Comparison of ENCODE assay signal across 15 cellular contexts in genomic region chr3:32349184-32349583, GRCh38.
"Had no signal": no experiment of that assay in that cellular context is flagged by ENCODE, and none has a peak within 500 bp of the region (broad histone marks: within the 10 kb centered on the region; RNA-seq: fewer than 3 reads in every experiment).

No MANE protein-coding gene starts in this region.

- H3K4me3 Mint-ChIP-seq: central memory CD8-positive, alpha-beta T cell had no signal

- H3K9me3 Mint-ChIP-seq: central memory CD8-positive, alpha-beta T cell; naive thymus-derived CD8-positive, alpha-beta T cell had no signal

- H3K9me3 ChIP-seq: psoas muscle had no signal

- H3K4me1 Mint-ChIP-seq: central memory CD8-positive, alpha-beta T cell had no signal

- H3K36me3 Mint-ChIP-seq: naive thymus-derived CD8-positive, alpha-beta T cell had no signal

- H3K27ac ChIP-seq: brain microvascular endothelial cell, coronary artery, psoas muscle, skin epidermis had no signal

- H3K4me1 ChIP-seq: psoas muscle had no signal

- H3K4me3 ChIP-seq: coronary artery, psoas muscle, skin epidermis had no signal

- H3K27me3 ChIP-seq: brain microvascular endothelial cell had no signal

- ATAC-seq: naive thymus-derived CD8-positive, alpha-beta T cell; psoas muscle; right cardiac atrium; SK-N-SH treated with all-trans-retinoic acid at 6 μM for 48 hours had no signal

- H3K27me3 Mint-ChIP-seq: naive thymus-derived CD8-positive, alpha-beta T cell had no signal

- H3K36me3 ChIP-seq: brain microvascular endothelial cell had no signal

- DNase-seq: activated CD4-positive, alpha-beta T cell treated with anti-CD3 and anti-CD28 coated beads for 1 hour; activated naive CD4-positive, alpha-beta T cell treated with Interleukin-2 at 50 U/mL for 16 hours; aorta; brain microvascular endothelial cell; erythroblast; hypothalamus; naive thymus-derived CD8-positive, alpha-beta T cell; psoas muscle; right cardiac atrium; T-helper 1 cell; T1000 had no signal
